ENCODE assay signal across 9 cellular contexts in the genomic region with DNA sequence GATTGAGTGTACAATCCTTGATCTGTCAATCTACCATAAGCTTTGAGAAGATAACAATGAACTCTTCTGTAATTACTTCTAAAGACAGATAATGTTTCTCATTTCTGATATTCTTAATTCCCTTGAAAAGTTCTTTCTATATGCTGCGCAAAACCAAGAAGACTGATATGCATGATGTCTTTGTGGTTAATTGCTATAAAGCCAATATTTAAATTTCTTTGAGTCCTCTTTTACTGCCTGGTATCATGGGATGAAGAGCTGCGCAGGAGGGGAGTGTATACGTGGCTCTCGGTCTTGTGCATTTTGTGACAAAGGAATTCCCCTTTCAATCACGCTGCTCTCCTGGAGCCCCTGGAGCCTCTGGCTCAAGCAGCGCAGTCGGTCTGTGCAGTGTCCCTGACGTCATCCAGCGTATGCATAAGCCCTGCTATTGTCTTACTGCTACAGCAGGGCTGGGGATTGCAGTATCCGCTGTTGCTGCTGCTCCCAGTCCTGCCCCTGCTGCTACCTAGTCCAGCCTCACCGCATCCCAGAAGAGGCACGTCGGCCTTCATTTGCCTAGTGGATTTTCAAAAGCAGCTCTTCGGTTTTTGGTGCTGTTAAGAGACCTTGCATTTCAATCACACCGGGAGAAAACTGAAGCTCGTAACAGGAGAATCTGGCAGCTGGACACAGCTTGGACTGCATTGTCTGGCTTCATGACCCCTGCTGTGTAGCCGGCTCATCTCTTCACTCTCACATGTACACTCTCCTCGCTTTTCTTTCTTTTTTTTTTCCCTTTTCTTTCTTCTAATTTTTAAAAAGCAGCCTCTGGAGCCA.
DNase-seq lines count a peak whose midpoint lies in the region; ATAC-seq, FAIRE-seq and TF ChIP-seq lines count a peak whose summit lies in the region.
"Had no signal": no experiment of that assay in that cellular context is flagged by ENCODE, and none has a peak within 500 bp of the region (broad histone marks: within the 10 kb centered on the region; RNA-seq: fewer than 3 reads in every experiment).

No MANE protein-coding gene starts in this region.

- no peaks in the 10 kb centered on the region for H3K9me3 Mint-ChIP-seq in WTC11

- H3K27me3 ChIP-seq in cardiac muscle cell: no peaks in the 10 kb centered on the region
- H3K27me3 ChIP-seq: BLaER1 had no signal

- no peak overlapping the region for H3K4me3 Mint-ChIP-seq in WTC11

- H3K4me1 ChIP-seq in A549 (peaks cover 11% of the 10 kb centered on the region; the same call in 1 of the 3 replicates), cardiac muscle cell (ENCODE audit: low read depth) (peaks cover 64% of the 10 kb centered on the region)

- DNase-seq in A549 (ENCODE audit: low read depth in 1 of 2, low spot score in 1 of 2): peak; percentile 32 to 70
- peak; percentile 91 to 97 (median 93) for DNase-seq in NCI-H1417 (lab: John Stamatoyannopoulos, UW)
- peak; percentile 56 for DNase-seq in WTC11 (ENCODE audit: low spot score)
- peak; percentile 85 to 95 for DNase-seq in cardiac muscle cell (ENCODE audit: low read depth in 1 of 2, low spot score in 1 of 2)
- DNase-seq in pons (ENCODE audit: low spot score): peak; percentile 95
- DNase-seq in stimulated activated CD4-positive, alpha-beta T cell treated with anti-CD3 and anti-CD28 coated beads, Interleukin-12 subunit alpha, Interleukin-12 subunit beta, amount 100 ng/mL, for 4 hours: no peak
- no peak for DNase-seq in activated CD8-positive, alpha-beta memory T cell treated with anti-CD3 and anti-CD28 coated beads for 24 hours

- H3K4me1 Mint-ChIP-seq in WTC11: no peaks in the 10 kb centered on the region

- H3K9me3 ChIP-seq in A549 (no peaks in the 10 kb centered on the region), cardiac muscle cell (ENCODE audit: low read depth) (no peaks in the 10 kb centered on the region)
- H3K9me3 ChIP-seq: BLaER1 had no signal

- no peak overlapping the region for H3K27ac Mint-ChIP-seq in WTC11

- CTCF ChIA-PET in A549 (lab: Yijun Ruan, JAX) (interaction anchor here (0.7 to 0.8 kb wide), 2 partner anchors 25 to 34 kb away, joined by 3 read pairs; no protein-coding TSS in a partner anchor), WTC11 (lab: Charles Lee) (interaction anchor here (0.9 kb wide), 1 partner anchor 108 kb away, joined by 4 read pairs; no protein-coding TSS in a partner anchor)

- TF ChIP-seq CTCF in A549 (IDR thresholded peaks at IDR 0.05): no peak
- TF ChIP-seq CTCF in WTC11 (IDR thresholded peaks at IDR 0.05): no peak
- TF ChIP-seq CTCF in cardiac muscle cell (IDR thresholded peaks at IDR 0.05; ENCODE audit: low read depth, low read length): no peak

- H3K36me3 ChIP-seq in cardiac muscle cell: no peaks in the 10 kb centered on the region
- H3K36me3 ChIP-seq: BLaER1 had no signal

- H3K4me3 ChIP-seq in A549 (no peak overlapping the region), cardiac muscle cell (peak overlapping the region; percentile 35)
- H3K4me3 ChIP-seq: BLaER1 had no signal

- FAIRE-seq in A549 (lab: Jason Lieb, UNC): no peak

- TF ChIP-seq RAD21 in A549 (conservative IDR thresholded peaks at IDR 0.05 in 1 of 2, IDR thresholded peaks at IDR 0.05 in 1 of 2): no peak

- H3K36me3 Mint-ChIP-seq in WTC11: no peaks in the 10 kb centered on the region

- H3K27me3 Mint-ChIP-seq in WTC11 (ENCODE audit: low read depth): no peaks in the 10 kb centered on the region

- no peak for TF ChIP-seq POLR2A in A549 (IDR thresholded peaks at IDR 0.05; ENCODE audit: low read length)

- H3K4me2 ChIP-seq in A549: peak overlapping the region; percentile 68
- H3K4me2 ChIP-seq: BLaER1 had no signal

- ATAC-seq in A549 (peak; percentile 98 to 99), WTC11 (peak; percentile 93), HG02981 (IDR thresholded peaks at IDR 0.05; ENCODE audit: unreplicated experiment) (no peak)

- POLR2A ChIA-PET in A549 (lab: Yijun Ruan, JAX) (no interaction called here), WTC11 (lab: Charles Lee) (no interaction called here)

- 63% methylated on average over 18 of the region's 18 CpGs for WGBS in A549 (ENCODE audit: missing lambda C conversion rate)

- TF ChIP-seq EP300 in A549 (IDR thresholded peaks at IDR 0.05): no peak

- H3K27ac ChIP-seq in A549 (peak overlapping the region in 1 of 2 experiments; percentile 67; a peak in 3 of 6 replicates), cardiac muscle cell (peak overlapping the region; percentile 95)
- H3K27ac ChIP-seq: BLaER1 had no signal

TF ChIP-seq in A549, 52 proteins besides CTCF, POLR2A, EP300 and RAD21:
- TF ChIP-seq, protein P1, sequence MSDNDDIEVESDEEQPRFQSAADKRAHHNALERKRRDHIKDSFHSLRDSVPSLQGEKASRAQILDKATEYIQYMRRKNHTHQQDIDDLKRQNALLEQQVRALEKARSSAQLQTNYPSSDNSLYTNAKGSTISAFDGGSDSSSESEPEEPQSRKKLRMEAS (IDR thresholded peaks at IDR 0.05): no peak
- TF ChIP-seq BHLHE40 (IDR thresholded peaks at IDR 0.05; ENCODE audit: low read depth, low read length) (no peak), KDM5A (IDR thresholded peaks at IDR 0.05) (no peak), TFCP2L1 (CRISPR knock-in tag; IDR thresholded peaks at IDR 0.05) (no peak), ZSCAN20 (CRISPR knock-in tag; IDR thresholded peaks at IDR 0.05) (no peak), HOXB5 (CRISPR knock-in tag; IDR thresholded peaks at IDR 0.05) (no peak), NR3C1 (IDR thresholded peaks at IDR 0.05) (no peak), HOXB13 (CRISPR knock-in tag; IDR thresholded peaks at IDR 0.05; ENCODE audit: low read depth) (no peak), SMC3 (IDR thresholded peaks at IDR 0.05) (no peak), RFX5 (IDR thresholded peaks at IDR 0.05) (no peak), POLR2AphosphoS2 (conservative IDR thresholded peaks at IDR 0.05; ENCODE audit: low read length) (no peak), CBX8 (IDR thresholded peaks at IDR 0.05) (no peak), SREBF2 (IDR thresholded peaks at IDR 0.05) (no peak), CHD4 (IDR thresholded peaks at IDR 0.05; ENCODE audit: borderline replicate concordance) (no peak)
- TF ChIP-seq, protein P2, sequence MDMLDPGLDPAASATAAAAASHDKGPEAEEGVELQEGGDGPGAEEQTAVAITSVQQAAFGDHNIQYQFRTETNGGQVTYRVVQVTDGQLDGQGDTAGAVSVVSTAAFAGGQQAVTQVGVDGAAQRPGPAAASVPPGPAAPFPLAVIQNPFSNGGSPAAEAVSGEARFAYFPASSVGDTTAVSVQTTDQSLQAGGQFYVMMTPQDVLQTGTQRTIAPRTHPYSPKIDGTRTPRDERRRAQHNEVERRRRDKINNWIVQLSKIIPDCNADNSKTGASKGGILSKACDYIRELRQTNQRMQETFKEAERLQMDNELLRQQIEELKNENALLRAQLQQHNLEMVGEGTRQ (IDR thresholded peaks at IDR 0.05): no peak

TF ChIP-seq in WTC11, 78 proteins besides CTCF, POLR2A, EP300 and RAD21 (continues in another document):
- TF ChIP-seq TEAD1 (CRISPR knock-in tag; IDR thresholded peaks at IDR 0.05) (no peak), NFYB (CRISPR knock-in tag; conservative IDR thresholded peaks at IDR 0.05; ENCODE audit: low read depth) (no peak), CBFB (CRISPR knock-in tag; IDR thresholded peaks at IDR 0.05; ENCODE audit: low read depth) (no peak), JUN (CRISPR knock-in tag; IDR thresholded peaks at IDR 0.05) (no peak), PRRX2 (CRISPR knock-in tag; IDR thresholded peaks at IDR 0.05) (no peak), NFE2L1 (CRISPR knock-in tag; IDR thresholded peaks at IDR 0.05) (no peak)
- TF ChIP-seq, protein P3, sequence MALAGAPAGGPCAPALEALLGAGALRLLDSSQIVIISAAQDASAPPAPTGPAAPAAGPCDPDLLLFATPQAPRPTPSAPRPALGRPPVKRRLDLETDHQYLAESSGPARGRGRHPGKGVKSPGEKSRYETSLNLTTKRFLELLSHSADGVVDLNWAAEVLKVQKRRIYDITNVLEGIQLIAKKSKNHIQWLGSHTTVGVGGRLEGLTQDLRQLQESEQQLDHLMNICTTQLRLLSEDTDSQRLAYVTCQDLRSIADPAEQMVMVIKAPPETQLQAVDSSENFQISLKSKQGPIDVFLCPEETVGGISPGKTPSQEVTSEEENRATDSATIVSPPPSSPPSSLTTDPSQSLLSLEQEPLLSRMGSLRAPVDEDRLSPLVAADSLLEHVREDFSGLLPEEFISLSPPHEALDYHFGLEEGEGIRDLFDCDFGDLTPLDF (CRISPR knock-in tag; IDR thresholded peaks at IDR 0.05): no peak
- TF ChIP-seq, protein P4, sequence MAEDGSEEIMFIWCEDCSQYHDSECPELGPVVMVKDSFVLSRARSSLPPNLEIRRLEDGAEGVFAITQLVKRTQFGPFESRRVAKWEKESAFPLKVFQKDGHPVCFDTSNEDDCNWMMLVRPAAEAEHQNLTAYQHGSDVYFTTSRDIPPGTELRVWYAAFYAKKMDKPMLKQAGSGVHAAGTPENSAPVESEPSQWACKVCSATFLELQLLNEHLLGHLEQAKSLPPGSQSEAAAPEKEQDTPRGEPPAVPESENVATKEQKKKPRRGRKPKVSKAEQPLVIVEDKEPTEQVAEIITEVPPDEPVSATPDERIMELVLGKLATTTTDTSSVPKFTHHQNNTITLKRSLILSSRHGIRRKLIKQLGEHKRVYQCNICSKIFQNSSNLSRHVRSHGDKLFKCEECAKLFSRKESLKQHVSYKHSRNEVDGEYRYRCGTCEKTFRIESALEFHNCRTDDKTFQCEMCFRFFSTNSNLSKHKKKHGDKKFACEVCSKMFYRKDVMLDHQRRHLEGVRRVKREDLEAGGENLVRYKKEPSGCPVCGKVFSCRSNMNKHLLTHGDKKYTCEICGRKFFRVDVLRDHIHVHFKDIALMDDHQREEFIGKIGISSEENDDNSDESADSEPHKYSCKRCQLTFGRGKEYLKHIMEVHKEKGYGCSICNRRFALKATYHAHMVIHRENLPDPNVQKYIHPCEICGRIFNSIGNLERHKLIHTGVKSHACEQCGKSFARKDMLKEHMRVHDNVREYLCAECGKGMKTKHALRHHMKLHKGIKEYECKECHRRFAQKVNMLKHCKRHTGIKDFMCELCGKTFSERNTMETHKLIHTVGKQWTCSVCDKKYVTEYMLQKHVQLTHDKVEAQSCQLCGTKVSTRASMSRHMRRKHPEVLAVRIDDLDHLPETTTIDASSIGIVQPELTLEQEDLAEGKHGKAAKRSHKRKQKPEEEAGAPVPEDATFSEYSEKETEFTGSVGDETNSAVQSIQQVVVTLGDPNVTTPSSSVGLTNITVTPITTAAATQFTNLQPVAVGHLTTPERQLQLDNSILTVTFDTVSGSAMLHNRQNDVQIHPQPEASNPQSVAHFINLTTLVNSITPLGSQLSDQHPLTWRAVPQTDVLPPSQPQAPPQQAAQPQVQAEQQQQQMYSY (CRISPR knock-in tag; IDR thresholded peaks at IDR 0.05): no peak

Comparison
In these comparisons a context has a peak if more than half of its experiments do, and no peak if none do; other contexts are left out.
1. DNase-seq: peak in A549 (2 of 2), NCI-H1417 (3 of 3), WTC11 (single experiment), cardiac muscle cell (2 of 2) and pons (single experiment); none in stimulated activated CD4-positive, alpha-beta T cell treated with anti-CD3 and anti-CD28 coated beads, Interleukin-12 subunit alpha, Interleukin-12 subunit beta, amount 100 ng/mL, for 4 hours (single experiment) and activated CD8-positive, alpha-beta memory T cell treated with anti-CD3 and anti-CD28 coated beads for 24 hours (single experiment).